Comparison of ENCODE assay signal across 15 cellular contexts in the genomic region with DNA sequence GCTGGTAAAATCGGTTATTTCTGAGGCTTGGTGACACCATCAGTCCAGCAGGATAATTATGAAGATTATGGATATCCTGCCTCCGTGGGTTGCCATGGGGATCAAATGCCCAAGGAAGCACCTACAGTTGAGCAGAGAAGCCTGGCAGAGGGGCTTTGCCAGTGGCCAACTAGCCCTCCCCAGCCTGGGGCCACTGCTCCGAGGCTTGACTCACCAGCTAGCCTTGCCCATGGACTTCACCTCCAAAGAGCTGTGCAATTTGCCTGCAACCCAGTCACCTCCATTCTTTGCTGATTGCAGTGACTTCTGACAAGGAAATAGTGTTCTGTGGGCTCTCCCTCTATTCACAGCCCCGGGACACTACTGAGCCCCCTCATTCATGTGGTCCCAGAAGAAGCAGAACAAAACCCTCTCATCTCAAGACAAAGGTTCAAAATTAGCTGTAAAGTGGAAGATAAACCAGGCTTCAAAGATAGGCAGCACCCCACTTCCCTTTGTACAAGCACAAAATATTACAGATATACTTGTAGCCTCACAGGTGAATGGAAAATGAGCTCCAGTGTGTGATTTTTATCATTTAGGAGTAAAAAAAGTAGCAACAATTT. TPM values are rescaled to one million over a fixed set of nuclear protein-coding genes. Genes with fewer than 3 reads are reported as not detected.
DNase-seq lines count a peak whose midpoint lies in the region; ATAC-seq and TF ChIP-seq lines count a peak whose summit lies in the region.
"Had no signal": no experiment of that assay in that cellular context is flagged by ENCODE, and none has a peak within 500 bp of the region (broad histone marks: within the 10 kb centered on the region; RNA-seq: fewer than 3 reads in every experiment).

No MANE protein-coding gene starts in this region.

- peak overlapping the region; percentile 4 for H3K4me3 ChIP-seq in lower leg skin (ENCODE audit: low read depth, poor library complexity, severe bottlenecking)
- peak overlapping the region in 4 of 5 donors; percentile 54 to 74 (median 68) for H3K4me3 ChIP-seq in subcutaneous abdominal adipose tissue (ENCODE audit: low read depth in 1 of 5, low read length in 5 of 5)
- no peak overlapping the region for H3K4me3 ChIP-seq in endodermal cell (ENCODE audit: low read length)
- peak overlapping the region in 2 of 4 donors; percentile 18 to 38 for H3K4me3 ChIP-seq in tibial nerve

- no peak for ATAC-seq in GM21515 (IDR thresholded peaks at IDR 0.05; ENCODE audit: unreplicated experiment)

- H3K9me3 Mint-ChIP-seq in activated naive CD8-positive, alpha-beta T cell (ENCODE audit: low read depth) = no peaks in the 10 kb centered on the region
- H3K9me3 Mint-ChIP-seq in endodermal cell = no peaks in the 10 kb centered on the region

- TF ChIP-seq POLR2A in lower leg skin (IDR thresholded peaks at IDR 0.05) = no peak
- TF ChIP-seq POLR2A in tibial nerve (IDR thresholded peaks at IDR 0.05) = no peak

- H3K9me3 ChIP-seq in subcutaneous abdominal adipose tissue (ENCODE audit: control insufficient read depth in 5 of 5, low read length in 5 of 5) (no peaks in the 10 kb centered on the region), endodermal cell (ENCODE audit: control insufficient read depth, low read length) (no peaks in the 10 kb centered on the region), tibial nerve (no peaks in the 10 kb centered on the region)

- peak; percentile 21 for DNase-seq in NCI-H146 (lab: John Stamatoyannopoulos, UW)
- DNase-seq in NCI-H146 treated with DMSO at 0.1 percent for 48 hours (lab: John Stamatoyannopoulos, UW; ENCODE audit: unreplicated experiment) = no peak
- DNase-seq in lower leg skin (ENCODE audit: low spot score in 2 of 2) = peak in 1 of 2 donors; percentile 75
- DNase-seq in endodermal cell = no peak
- no peak for DNase-seq in tibial nerve (ENCODE audit: low spot score in 2 of 2)
- DNase-seq: 8988T; activated CD4-positive, alpha-beta T cell treated with anti-CD3 and anti-CD28 coated beads for 1 hour; activated effector memory CD4-positive, alpha-beta T cell treated with Interleukin-2 at 50 U/mL for 16 hours; NCI-H1092 treated with DMSO at 0.1 percent for 48 hours; NCI-H774; stimulated activated CD4-positive, alpha-beta T cell treated with anti-CD3 and anti-CD28 coated beads, Interleukin-4, amount 100 ng/mL, for 4 hours had no signal

- H3K27ac ChIP-seq in subcutaneous abdominal adipose tissue (ENCODE audit: low read depth, low read length) (peak overlapping the region; percentile 68), endodermal cell (ENCODE audit: low read depth, low read length) (no peak overlapping the region), tibial nerve (peak overlapping the region in 2 of 4 donors; percentile 31 to 84)

- no peak for TF ChIP-seq EP300 in tibial nerve (IDR thresholded peaks at IDR 0.05)

- intact Hi-C loops in lower leg skin (cut with DNase I; ENCODE audit: low total_unique reads) = no loop called here

- peaks cover 95% of the 10 kb centered on the region for H3K4me1 Mint-ChIP-seq in activated naive CD8-positive, alpha-beta T cell (ENCODE audit: low read depth)
- H3K4me1 Mint-ChIP-seq in endodermal cell = peaks cover 29% of the 10 kb centered on the region

- H3K4me1 ChIP-seq in subcutaneous abdominal adipose tissue (ENCODE audit: control insufficient read depth in 5 of 5, insufficient read depth in 5 of 5, low read length in 5 of 5) = peaks cover 0 to 38% (median 9%) of the 10 kb centered on the region in 5 donors
- peaks cover 8% of the 10 kb centered on the region for H3K4me1 ChIP-seq in endodermal cell (ENCODE audit: control insufficient read depth, insufficient read depth, low read length)
- H3K4me1 ChIP-seq in tibial nerve = peaks cover 0 to 25% (median 7%) of the 10 kb centered on the region in 4 donors

- peak overlapping the region; percentile 58 for H3K4me3 Mint-ChIP-seq in activated naive CD8-positive, alpha-beta T cell
- H3K4me3 Mint-ChIP-seq in endodermal cell = no peak overlapping the region

- no peaks in the 10 kb centered on the region for H3K27me3 ChIP-seq in subcutaneous abdominal adipose tissue (ENCODE audit: control insufficient read depth in 5 of 5, insufficient read depth in 4 of 5, low read length in 5 of 5)
- no peaks in the 10 kb centered on the region for H3K27me3 ChIP-seq in endodermal cell (ENCODE audit: control insufficient read depth, insufficient read depth, low read length, poor library complexity, severe bottlenecking)
- H3K27me3 ChIP-seq in tibial nerve = no peaks in the 10 kb centered on the region

- peaks cover 23% of the 10 kb centered on the region for H3K36me3 Mint-ChIP-seq in activated naive CD8-positive, alpha-beta T cell
- H3K36me3 Mint-ChIP-seq in endodermal cell (ENCODE audit: low read depth) = no peaks in the 10 kb centered on the region

- H3K9ac ChIP-seq in subcutaneous abdominal adipose tissue (ENCODE audit: low read length in 5 of 5) = peak overlapping the region in 4 of 5 donors; percentile 35 to 68 (median 49)
- H3K9ac ChIP-seq in endodermal cell (ENCODE audit: extremely low read depth, low read length, poor library complexity, severe bottlenecking) = no peak overlapping the region

- H3K36me3 ChIP-seq in subcutaneous abdominal adipose tissue (ENCODE audit: control insufficient read depth in 5 of 5, insufficient read depth in 5 of 5, low read length in 5 of 5) (peaks cover 0 to 11% (median 6%) of the 10 kb centered on the region in 5 donors), endodermal cell (ENCODE audit: control insufficient read depth, insufficient read depth, low read length) (no peaks in the 10 kb centered on the region), tibial nerve (no peaks in the 10 kb centered on the region)

- peak overlapping the region; percentile 48 for H3K27ac Mint-ChIP-seq in activated naive CD8-positive, alpha-beta T cell
- H3K27ac Mint-ChIP-seq in endodermal cell = no peak overlapping the region

- TF ChIP-seq CTCF in lower leg skin (IDR thresholded peaks at IDR 0.05) (no peak), endodermal cell (conservative IDR thresholded peaks at IDR 0.05) (no peak), tibial nerve (IDR thresholded peaks at IDR 0.05) (no peak)

- no peaks in the 10 kb centered on the region for H3K27me3 Mint-ChIP-seq in activated naive CD8-positive, alpha-beta T cell
- peaks cover 2% of the 10 kb centered on the region for H3K27me3 Mint-ChIP-seq in endodermal cell (ENCODE audit: insufficient read depth)

- 71 to 80% methylated on average over 4 of the region's 4 CpGs for WGBS in lower leg skin, 2 donors
- WGBS in endodermal cell (ENCODE audit: insufficient coverage in 1 of 2, insufficient read length in 1 of 2), 2 experiments = 90 to 91% methylated on average over 3 to 4 of the region's 4 CpGs
- 74 to 78% methylated on average over 4 of the region's 4 CpGs for WGBS in tibial nerve, 2 donors

RNA-seq across cellular contexts. Expression of gene PECAM1, which starts 1.6 kb away (rescaled TPM):
- total RNA-seq in lower leg skin (10 to 100 TPM; 21.8 to 95.1 (median 38.1) TPM), endodermal cell (under 1 TPM; 0.33 to 0.86 TPM), tibial nerve (100 to 1,000 TPM in 3 of 4 donors, 10 to 100 TPM in 1; 70.7 to 128 (median 126) TPM)
- 0.39 TPM for polyA plus RNA-seq in endodermal cell (2013, experiment 1 of 2)
- polyA plus RNA-seq in endodermal cell (2013, experiment 2 of 2) = 1.2 TPM

RNA-seq across cellular contexts. Expression of gene MILR1, which starts 59.9 kb away (rescaled TPM):
- 1 to 10 TPM in 1 of 4 donors, not detected in 3; 1.8 TPM for total RNA-seq in lower leg skin
- total RNA-seq in endodermal cell = under 1 TPM in 1 of 2 donors, not detected in 1; 0.80 TPM
- polyA plus RNA-seq in endodermal cell (2013, experiment 1 of 2) = not detected
- not detected for polyA plus RNA-seq in endodermal cell (2013, experiment 2 of 2)
- total RNA-seq in tibial nerve = 10 to 100 TPM in 1 of 4 donors, 1 to 10 TPM in 3; 3.1 to 27.0 (median 6.4) TPM
- polyA plus RNA-seq: keratinocyte had no signal

Comparison
In these comparisons a context has a peak if more than half of its experiments do, and no peak if none do; other contexts are left out.
1. RNA of gene PECAM1, which starts 1.6 kb away (total RNA-seq): 70.7 to 128 TPM in tibial nerve and 21.8 to 95.1 TPM in lower leg skin; 0.33 to 0.86 TPM in endodermal cell; every median in the first group is over 10 times any median in the second.